1 cellular context compared by ENCODE assay signal in genomic region chr3:184017672-184018423, GRCh38.
TF ChIP-seq lines count a peak whose summit lies in the region.

TSS of gene ABCC5 (minus strand) at chr3:184017884. CDS start at chr3:184014392, 3,492 bp downstream.

TF ChIP-seq in HepG2, 621 proteins besides CTCF, POLR2A, EP300 and RAD21 (continued from another document and continues in another):
- TF ChIP-seq, protein P1, sequence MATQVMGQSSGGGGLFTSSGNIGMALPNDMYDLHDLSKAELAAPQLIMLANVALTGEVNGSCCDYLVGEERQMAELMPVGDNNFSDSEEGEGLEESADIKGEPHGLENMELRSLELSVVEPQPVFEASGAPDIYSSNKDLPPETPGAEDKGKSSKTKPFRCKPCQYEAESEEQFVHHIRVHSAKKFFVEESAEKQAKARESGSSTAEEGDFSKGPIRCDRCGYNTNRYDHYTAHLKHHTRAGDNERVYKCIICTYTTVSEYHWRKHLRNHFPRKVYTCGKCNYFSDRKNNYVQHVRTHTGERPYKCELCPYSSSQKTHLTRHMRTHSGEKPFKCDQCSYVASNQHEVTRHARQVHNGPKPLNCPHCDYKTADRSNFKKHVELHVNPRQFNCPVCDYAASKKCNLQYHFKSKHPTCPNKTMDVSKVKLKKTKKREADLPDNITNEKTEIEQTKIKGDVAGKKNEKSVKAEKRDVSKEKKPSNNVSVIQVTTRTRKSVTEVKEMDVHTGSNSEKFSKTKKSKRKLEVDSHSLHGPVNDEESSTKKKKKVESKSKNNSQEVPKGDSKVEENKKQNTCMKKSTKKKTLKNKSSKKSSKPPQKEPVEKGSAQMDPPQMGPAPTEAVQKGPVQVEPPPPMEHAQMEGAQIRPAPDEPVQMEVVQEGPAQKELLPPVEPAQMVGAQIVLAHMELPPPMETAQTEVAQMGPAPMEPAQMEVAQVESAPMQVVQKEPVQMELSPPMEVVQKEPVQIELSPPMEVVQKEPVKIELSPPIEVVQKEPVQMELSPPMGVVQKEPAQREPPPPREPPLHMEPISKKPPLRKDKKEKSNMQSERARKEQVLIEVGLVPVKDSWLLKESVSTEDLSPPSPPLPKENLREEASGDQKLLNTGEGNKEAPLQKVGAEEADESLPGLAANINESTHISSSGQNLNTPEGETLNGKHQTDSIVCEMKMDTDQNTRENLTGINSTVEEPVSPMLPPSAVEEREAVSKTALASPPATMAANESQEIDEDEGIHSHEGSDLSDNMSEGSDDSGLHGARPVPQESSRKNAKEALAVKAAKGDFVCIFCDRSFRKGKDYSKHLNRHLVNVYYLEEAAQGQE (IDR thresholded peaks at IDR 0.05; ENCODE audit: borderline replicate concordance in 1 of 2, low read depth in 1 of 2, low read length in 2 of 2): no peak
- peak; percentile 23 for TF ChIP-seq POGZ (CRISPR knock-in tag; IDR thresholded peaks at IDR 0.05)
- no peak; the same call in 1 of the 2 replicates for TF ChIP-seq ATF7-NPFF (CRISPR knock-in tag; IDR thresholded peaks at IDR 0.05; ENCODE audit: low read depth)
- no peak for TF ChIP-seq GLMP (CRISPR knock-in tag; IDR thresholded peaks at IDR 0.05; ENCODE audit: borderline replicate concordance)
- TF ChIP-seq, protein P2, sequence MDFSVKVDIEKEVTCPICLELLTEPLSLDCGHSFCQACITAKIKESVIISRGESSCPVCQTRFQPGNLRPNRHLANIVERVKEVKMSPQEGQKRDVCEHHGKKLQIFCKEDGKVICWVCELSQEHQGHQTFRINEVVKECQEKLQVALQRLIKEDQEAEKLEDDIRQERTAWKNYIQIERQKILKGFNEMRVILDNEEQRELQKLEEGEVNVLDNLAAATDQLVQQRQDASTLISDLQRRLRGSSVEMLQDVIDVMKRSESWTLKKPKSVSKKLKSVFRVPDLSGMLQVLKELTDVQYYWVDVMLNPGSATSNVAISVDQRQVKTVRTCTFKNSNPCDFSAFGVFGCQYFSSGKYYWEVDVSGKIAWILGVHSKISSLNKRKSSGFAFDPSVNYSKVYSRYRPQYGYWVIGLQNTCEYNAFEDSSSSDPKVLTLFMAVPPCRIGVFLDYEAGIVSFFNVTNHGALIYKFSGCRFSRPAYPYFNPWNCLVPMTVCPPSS (IDR thresholded peaks at IDR 0.05): no peak
- peak; percentile 11; the same call in 1 of the 2 replicates for TF ChIP-seq SP5 (CRISPR knock-in tag; IDR thresholded peaks at IDR 0.05; ENCODE audit: borderline replicate concordance, low read depth)
- TF ChIP-seq MYNN (CRISPR knock-in tag; IDR thresholded peaks at IDR 0.05; ENCODE audit: low read depth): no peak
- no peak for TF ChIP-seq GABPA (IDR thresholded peaks at IDR 0.05; ENCODE audit: low read depth, low read length)
- TF ChIP-seq GABPA (CRISPR knock-in tag; IDR thresholded peaks at IDR 0.05; ENCODE audit: low read depth): peak; percentile 74
- TF ChIP-seq ZNF788 (CRISPR knock-in tag; IDR thresholded peaks at IDR 0.05; ENCODE audit: borderline replicate concordance): no peak; the same call in 1 of the 2 replicates
- TF ChIP-seq, protein P3, sequence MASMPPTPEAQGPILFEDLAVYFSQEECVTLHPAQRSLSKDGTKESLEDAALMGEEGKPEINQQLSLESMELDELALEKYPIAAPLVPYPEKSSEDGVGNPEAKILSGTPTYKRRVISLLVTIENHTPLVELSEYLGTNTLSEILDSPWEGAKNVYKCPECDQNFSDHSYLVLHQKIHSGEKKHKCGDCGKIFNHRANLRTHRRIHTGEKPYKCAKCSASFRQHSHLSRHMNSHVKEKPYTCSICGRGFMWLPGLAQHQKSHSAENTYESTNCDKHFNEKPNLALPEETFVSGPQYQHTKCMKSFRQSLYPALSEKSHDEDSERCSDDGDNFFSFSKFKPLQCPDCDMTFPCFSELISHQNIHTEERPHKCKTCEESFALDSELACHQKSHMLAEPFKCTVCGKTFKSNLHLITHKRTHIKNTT (CRISPR knock-in tag; IDR thresholded peaks at IDR 0.05): no peak
- no peak for TF ChIP-seq BCLAF1 (IDR thresholded peaks at IDR 0.05)
- 0 out of 2 replicates have a peak, but pooled peaks have one; percentile 30 for TF ChIP-seq KLF13 (CRISPR knock-in tag; IDR thresholded peaks at IDR 0.05)
- TF ChIP-seq HOXA3 (CRISPR knock-in tag; IDR thresholded peaks at IDR 0.05): no peak; the same call in 1 of the 2 replicates
- TF ChIP-seq ZBTB7A (CRISPR knock-in tag; IDR thresholded peaks at IDR 0.05): no peak
- TF ChIP-seq ZSCAN22 (CRISPR knock-in tag; IDR thresholded peaks at IDR 0.05): 0 out of 2 replicates have a peak, but pooled peaks have one; percentile 14
- no peak for TF ChIP-seq TBX3 (IDR thresholded peaks at IDR 0.05; ENCODE audit: borderline replicate concordance)
- TF ChIP-seq PAX8 (CRISPR knock-in tag; IDR thresholded peaks at IDR 0.05; ENCODE audit: borderline replicate concordance): no peak
- no peak for TF ChIP-seq STAT6 (CRISPR knock-in tag; IDR thresholded peaks at IDR 0.05; ENCODE audit: borderline replicate concordance)
- TF ChIP-seq ZNF329 (CRISPR knock-in tag; IDR thresholded peaks at IDR 0.05; ENCODE audit: low read depth): 0 out of 2 replicates have a peak, but pooled peaks have one; percentile 36
- TF ChIP-seq ZNF75D (CRISPR knock-in tag; IDR thresholded peaks at IDR 0.05; ENCODE audit: borderline replicate concordance): no peak
- peak; percentile 76 for TF ChIP-seq ZNF331 (CRISPR knock-in tag; IDR thresholded peaks at IDR 0.05)
- TF ChIP-seq, protein P4, sequence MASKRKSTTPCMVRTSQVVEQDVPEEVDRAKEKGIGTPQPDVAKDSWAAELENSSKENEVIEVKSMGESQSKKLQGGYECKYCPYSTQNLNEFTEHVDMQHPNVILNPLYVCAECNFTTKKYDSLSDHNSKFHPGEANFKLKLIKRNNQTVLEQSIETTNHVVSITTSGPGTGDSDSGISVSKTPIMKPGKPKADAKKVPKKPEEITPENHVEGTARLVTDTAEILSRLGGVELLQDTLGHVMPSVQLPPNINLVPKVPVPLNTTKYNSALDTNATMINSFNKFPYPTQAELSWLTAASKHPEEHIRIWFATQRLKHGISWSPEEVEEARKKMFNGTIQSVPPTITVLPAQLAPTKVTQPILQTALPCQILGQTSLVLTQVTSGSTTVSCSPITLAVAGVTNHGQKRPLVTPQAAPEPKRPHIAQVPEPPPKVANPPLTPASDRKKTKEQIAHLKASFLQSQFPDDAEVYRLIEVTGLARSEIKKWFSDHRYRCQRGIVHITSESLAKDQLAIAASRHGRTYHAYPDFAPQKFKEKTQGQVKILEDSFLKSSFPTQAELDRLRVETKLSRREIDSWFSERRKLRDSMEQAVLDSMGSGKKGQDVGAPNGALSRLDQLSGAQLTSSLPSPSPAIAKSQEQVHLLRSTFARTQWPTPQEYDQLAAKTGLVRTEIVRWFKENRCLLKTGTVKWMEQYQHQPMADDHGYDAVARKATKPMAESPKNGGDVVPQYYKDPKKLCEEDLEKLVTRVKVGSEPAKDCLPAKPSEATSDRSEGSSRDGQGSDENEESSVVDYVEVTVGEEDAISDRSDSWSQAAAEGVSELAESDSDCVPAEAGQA (IDR thresholded peaks at IDR 0.05; ENCODE audit: low read depth): no peak
- TF ChIP-seq, protein P4 (CRISPR knock-in tag; IDR thresholded peaks at IDR 0.05; ENCODE audit: borderline replicate concordance): no peak
- peak; percentile 47; the same call in 1 of the 2 replicates for TF ChIP-seq SIN3A (IDR thresholded peaks at IDR 0.05; ENCODE audit: borderline replicate concordance, low read depth, low read length)
- TF ChIP-seq, protein P5, sequence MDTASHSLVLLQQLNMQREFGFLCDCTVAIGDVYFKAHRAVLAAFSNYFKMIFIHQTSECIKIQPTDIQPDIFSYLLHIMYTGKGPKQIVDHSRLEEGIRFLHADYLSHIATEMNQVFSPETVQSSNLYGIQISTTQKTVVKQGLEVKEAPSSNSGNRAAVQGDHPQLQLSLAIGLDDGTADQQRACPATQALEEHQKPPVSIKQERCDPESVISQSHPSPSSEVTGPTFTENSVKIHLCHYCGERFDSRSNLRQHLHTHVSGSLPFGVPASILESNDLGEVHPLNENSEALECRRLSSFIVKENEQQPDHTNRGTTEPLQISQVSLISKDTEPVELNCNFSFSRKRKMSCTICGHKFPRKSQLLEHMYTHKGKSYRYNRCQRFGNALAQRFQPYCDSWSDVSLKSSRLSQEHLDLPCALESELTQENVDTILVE (CRISPR knock-in tag; IDR thresholded peaks at IDR 0.05): no peak
- TF ChIP-seq IKZF1 (IDR thresholded peaks at IDR 0.05): no peak
- no peak for TF ChIP-seq ZNF780A (CRISPR knock-in tag; IDR thresholded peaks at IDR 0.05)
- no peak for TF ChIP-seq ZNF17 (CRISPR knock-in tag; IDR thresholded peaks at IDR 0.05)
- 0 out of 2 replicates have a peak, but pooled peaks have one; percentile 46 for TF ChIP-seq ZIK1 (CRISPR knock-in tag; IDR thresholded peaks at IDR 0.05; ENCODE audit: borderline replicate concordance, low read depth)
- TF ChIP-seq, protein P6, sequence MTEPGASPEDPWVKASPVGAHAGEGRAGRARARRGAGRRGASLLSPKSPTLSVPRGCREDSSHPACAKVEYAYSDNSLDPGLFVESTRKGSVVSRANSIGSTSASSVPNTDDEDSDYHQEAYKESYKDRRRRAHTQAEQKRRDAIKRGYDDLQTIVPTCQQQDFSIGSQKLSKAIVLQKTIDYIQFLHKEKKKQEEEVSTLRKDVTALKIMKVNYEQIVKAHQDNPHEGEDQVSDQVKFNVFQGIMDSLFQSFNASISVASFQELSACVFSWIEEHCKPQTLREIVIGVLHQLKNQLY (CRISPR knock-in tag; IDR thresholded peaks at IDR 0.05): 0 out of 2 replicates have a peak, but pooled peaks have one; percentile 32
- no peak for TF ChIP-seq NFE2L2 (IDR thresholded peaks at IDR 0.05; ENCODE audit: low read length)
- TF ChIP-seq FOXK1 (CRISPR knock-in tag; IDR thresholded peaks at IDR 0.05; ENCODE audit: borderline replicate concordance, low read depth): peak; percentile 61; the same call in 1 of the 2 replicates
- TF ChIP-seq NFE2L1 (CRISPR knock-in tag; IDR thresholded peaks at IDR 0.05; ENCODE audit: borderline replicate concordance): no peak; the same call in 1 of the 2 replicates
- TF ChIP-seq, protein P7, sequence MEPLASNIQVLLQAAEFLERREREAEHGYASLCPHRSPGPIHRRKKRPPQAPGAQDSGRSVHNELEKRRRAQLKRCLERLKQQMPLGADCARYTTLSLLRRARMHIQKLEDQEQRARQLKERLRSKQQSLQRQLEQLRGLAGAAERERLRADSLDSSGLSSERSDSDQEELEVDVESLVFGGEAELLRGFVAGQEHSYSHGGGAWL (CRISPR knock-in tag; IDR thresholded peaks at IDR 0.05): peak; percentile 86
- TF ChIP-seq FOXK2 (IDR thresholded peaks at IDR 0.05): no peak
- peak; percentile 89 for TF ChIP-seq HDAC1 (CRISPR knock-in tag; IDR thresholded peaks at IDR 0.05)
- no peak for TF ChIP-seq HDAC2 (CRISPR knock-in tag; IDR thresholded peaks at IDR 0.05)
